In the genomic region with DNA sequence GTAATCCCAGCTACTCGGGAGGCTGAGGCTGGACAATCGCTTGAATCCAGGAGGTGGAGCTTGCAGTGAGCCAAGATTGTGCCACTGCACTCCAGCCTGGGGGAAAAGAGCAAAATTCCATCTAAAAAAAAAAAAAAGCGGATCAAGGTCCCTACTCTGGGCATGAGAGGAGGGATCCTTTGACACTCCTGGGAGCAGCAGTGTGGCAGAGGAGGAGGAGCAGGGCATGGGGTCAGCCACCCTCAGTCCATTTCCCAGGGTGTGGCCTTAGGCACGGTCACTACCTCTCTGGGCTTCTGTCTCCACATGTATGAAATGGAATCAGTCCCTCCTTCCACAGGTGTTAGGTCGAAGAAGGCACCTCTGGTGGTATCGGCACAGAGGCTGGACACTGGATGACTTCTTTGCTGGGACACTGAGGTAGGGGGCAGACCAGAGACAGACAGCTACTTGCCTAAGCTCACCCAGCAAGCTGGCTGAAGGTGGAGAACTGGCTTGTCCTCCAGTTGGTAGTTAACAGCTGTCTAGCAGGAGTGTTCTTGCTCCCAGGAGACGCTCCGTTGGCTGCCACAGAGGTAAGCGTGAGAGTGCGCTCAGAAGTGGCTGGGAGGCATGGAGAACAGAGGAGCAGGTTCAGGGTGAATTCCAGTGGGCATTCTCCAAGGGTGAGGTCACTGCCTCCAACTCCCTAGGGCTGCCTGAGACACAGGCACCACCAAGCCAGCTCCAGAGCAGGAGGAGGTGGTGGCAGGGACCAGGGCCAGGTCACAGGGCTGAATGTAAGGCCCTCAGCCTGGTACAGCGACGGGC, we compare ENCODE assay signal across 8 cellular contexts. TPM values are rescaled to one million over a fixed set of nuclear protein-coding genes. Genes with fewer than 3 reads are reported as not detected.
DNase-seq lines count a peak whose midpoint lies in the region; ATAC-seq and TF ChIP-seq lines count a peak whose summit lies in the region.

No MANE protein-coding gene starts in this region.

- no peaks in the 10 kb centered on the region for H3K36me3 ChIP-seq in BLaER1
- H3K36me3 ChIP-seq in endodermal cell (ENCODE audit: control insufficient read depth, insufficient read depth, low read length), result no peaks in the 10 kb centered on the region
- H3K36me3 ChIP-seq in muscle layer of duodenum (ENCODE audit: control insufficient read depth in 1 of 2, insufficient read depth in 2 of 2, low read length in 2 of 2), result peaks cover 2 to 3% of the 10 kb centered on the region in 2 donors

- H3K9me3 ChIP-seq in BLaER1 (no peaks in the 10 kb centered on the region), endodermal cell (ENCODE audit: control insufficient read depth, low read length) (no peaks in the 10 kb centered on the region), muscle layer of duodenum (ENCODE audit: control insufficient read depth in 1 of 2, low read length in 2 of 2) (no peaks in the 10 kb centered on the region)

- H3K4me3 ChIP-seq in BLaER1 (no peak overlapping the region), endodermal cell (ENCODE audit: low read length) (no peak overlapping the region), muscle layer of duodenum (ENCODE audit: low read depth in 1 of 2, low read length in 2 of 2) (peak overlapping the region in 1 of 2 donors; percentile 17)

- no peaks in the 10 kb centered on the region for H3K27me3 ChIP-seq in BLaER1
- no peaks in the 10 kb centered on the region for H3K27me3 ChIP-seq in endodermal cell (ENCODE audit: control insufficient read depth, insufficient read depth, low read length, poor library complexity, severe bottlenecking)
- no peaks in the 10 kb centered on the region for H3K27me3 ChIP-seq in muscle layer of duodenum (ENCODE audit: low read depth, low read length)

- TF ChIP-seq CTCF in endodermal cell (conservative IDR thresholded peaks at IDR 0.05), result no peak

- ATAC-seq in GM21367 (IDR thresholded peaks at IDR 0.05; ENCODE audit: unreplicated experiment), result no peak

- no peak overlapping the region for H3K4me3 Mint-ChIP-seq in endodermal cell

- no peaks in the 10 kb centered on the region for H3K9me3 Mint-ChIP-seq in endodermal cell

- peak overlapping the region; percentile 95 for H3K27ac Mint-ChIP-seq in endodermal cell

- no peaks in the 10 kb centered on the region for H3K36me3 Mint-ChIP-seq in endodermal cell (ENCODE audit: low read depth)

- WGBS in endodermal cell (ENCODE audit: insufficient coverage in 1 of 2, insufficient read length in 1 of 2), 2 experiments, result 82 to 84% methylated on average over 9 to 12 of the region's 12 CpGs

- H3K4me2 ChIP-seq in BLaER1, result peak overlapping the region; percentile 72

- DNase-seq in NCI-H2029 (lab: John Stamatoyannopoulos, UW), result peak; percentile 79
- peak; percentile 93 for DNase-seq in endodermal cell
- DNase-seq in SHP77 (lab: John Stamatoyannopoulos, UW), result no peak
- DNase-seq in cerebellar nuclear complex (lab: John Stamatoyannopoulos, UW), result no peak
- no peak for DNase-seq in OCI-M2 (lab: John Stamatoyannopoulos, UW; ENCODE audit: unreplicated experiment)

- H3K27me3 Mint-ChIP-seq in endodermal cell (ENCODE audit: insufficient read depth), result no peaks in the 10 kb centered on the region

- H3K4me1 Mint-ChIP-seq in endodermal cell, result peaks cover 16% of the 10 kb centered on the region

- H3K27ac ChIP-seq in BLaER1 (peak overlapping the region; percentile 38), endodermal cell (ENCODE audit: low read depth, low read length) (no peak overlapping the region), muscle layer of duodenum (ENCODE audit: low read length) (peak overlapping the region; percentile 35)

- H4K20me1 ChIP-seq in BLaER1, result no peaks in the 10 kb centered on the region

- H3K9ac ChIP-seq in BLaER1 (0 out of 2 replicates have a peak overlapping the region, but pooled peaks have one; percentile 9), endodermal cell (ENCODE audit: extremely low read depth, low read length, poor library complexity, severe bottlenecking) (peak overlapping the region; percentile 22)

- peaks cover 96% of the 10 kb centered on the region for H3K4me1 ChIP-seq in BLaER1
- peaks cover 9% of the 10 kb centered on the region for H3K4me1 ChIP-seq in endodermal cell (ENCODE audit: control insufficient read depth, insufficient read depth, low read length)
- peaks cover 0 to 4% of the 10 kb centered on the region in 2 donors for H3K4me1 ChIP-seq in muscle layer of duodenum (ENCODE audit: control insufficient read depth in 1 of 2, insufficient read depth in 2 of 2, low read length in 2 of 2)

RNA-seq across cellular contexts. Expression of gene TXN2, which starts 19.6 kb away (rescaled TPM):
- 10 to 100 TPM; 52.9 to 53.9 TPM for total RNA-seq in endodermal cell
- 69.6 TPM for polyA plus RNA-seq in endodermal cell (2013, experiment 1 of 2)
- polyA plus RNA-seq in endodermal cell (2013, experiment 2 of 2), result 65.8 TPM

RNA-seq across cellular contexts. Expression of gene FOXRED2, which starts 45.0 kb away (rescaled TPM):
- 10 to 100 TPM; 28.3 to 33.3 TPM for total RNA-seq in endodermal cell
- polyA plus RNA-seq in endodermal cell (2013, experiment 1 of 2), result 18.0 TPM
- 17.1 TPM for polyA plus RNA-seq in endodermal cell (2013, experiment 2 of 2)

Comparison
In these comparisons a context has a peak if more than half of its experiments do, and no peak if none do; other contexts are left out.
1. DNase-seq: peak in NCI-H2029 (single experiment) and endodermal cell (single experiment); none in SHP77 (0 of 2), cerebellar nuclear complex (0 of 2) and OCI-M2 (single experiment).